In the genomic region with DNA sequence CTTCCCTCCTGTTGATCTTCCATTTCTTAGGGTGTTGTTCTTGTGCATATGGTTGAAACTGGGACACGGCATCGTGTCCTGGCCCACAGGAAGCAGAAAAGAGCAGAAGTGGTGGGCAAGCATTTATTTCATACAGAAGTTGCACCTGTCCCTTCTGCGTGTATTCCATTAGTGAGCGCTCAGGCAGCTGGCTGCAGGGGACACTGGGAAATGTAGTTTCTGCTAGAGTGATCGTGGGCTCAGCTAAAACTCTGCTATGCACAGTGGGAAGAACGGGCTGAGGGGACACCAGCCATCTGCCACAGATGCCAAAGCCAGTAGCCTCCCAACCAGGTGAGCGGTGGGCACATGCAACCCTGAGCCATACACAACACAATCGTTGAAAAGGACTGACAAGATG, we compare ENCODE assay signal across 28 cellular contexts. TPM values are rescaled to one million over a fixed set of nuclear protein-coding genes. Genes with fewer than 3 reads are reported as not detected.
"Had no signal": no experiment of that assay in that cellular context is flagged by ENCODE, and none has a peak within 500 bp of the region (broad histone marks: within the 10 kb centered on the region; RNA-seq: fewer than 3 reads in every experiment).

No MANE protein-coding gene starts in this region.

- FAIRE-seq: astrocyte, frontal cortex had no signal

- ATAC-seq: activated CD4-positive, CD25-positive, alpha-beta regulatory T cell treated with anti-CD3 and anti-CD28 coated beads, Interleukin-2, amount 50 U/mL, for 24 hours; activated CD8-positive, alpha-beta T cell treated with anti-CD3 and anti-CD28 coated beads for 36 hours; activated T-cell treated with anti-CD3 and anti-CD28 coated beads, Interleukin-2, amount 50 U/mL, for 4 hours; activated T-helper 17 cell treated with anti-CD3 and anti-CD28 coated beads, Interleukin-2, amount 50 U/mL, for 72 hours; esophagus mucosa; T-helper 17 cell had no signal

- DNase-seq: activated B cell treated with CpG ODN at 0.5 μM for 24 hours; activated CD4-positive, alpha-beta T cell treated with anti-CD3 and anti-CD28 coated beads for 48 hours; activated CD4-positive, alpha-beta T cell treated with anti-CD3 and anti-CD28 coated beads, Interleukin-2, amount 50 U/mL, for 1 hour; activated CD4-positive, alpha-beta T cell treated with anti-CD3 and anti-CD28 coated beads, Interleukin-2, amount 50 U/mL, for 48 hours; activated CD8-positive, alpha-beta memory T cell treated with anti-CD3 and anti-CD28 coated beads for 24 hours; activated CD8-positive, alpha-beta T cell treated with anti-CD3 and anti-CD28 coated beads for 36 hours; activated effector memory CD4-positive, alpha-beta T cell treated with Interleukin-2 at 50 U/mL for 16 hours; activated gamma-delta T cell treated with Interleukin-2 at 50 U/mL for 16 hours; activated naive CD4-positive, alpha-beta T cell treated with anti-CD3 and anti-CD28 coated beads, Interleukin-2, amount 50 U/mL, for 16 hours; activated naive CD4-positive, alpha-beta T cell treated with Interleukin-2 at 50 U/mL for 16 hours; activated T-cell treated with anti-CD3 and anti-CD28 coated beads, Interleukin-2, amount 50 U/mL, for 4 hours; amniotic stem cell; anterior cingulate cortex; brain microvascular endothelial cell; dorsolateral prefrontal cortex; effector memory CD4-positive, alpha-beta T cell; endodermal cell; foreskin fibroblast; head of caudate nucleus; T-helper 17 cell; T1000 had no signal

- H3K27ac ChIP-seq: brain microvascular endothelial cell, coronary artery, dorsolateral prefrontal cortex, VCaP had no signal

- H3K36me3 ChIP-seq: brain microvascular endothelial cell had no signal

- H3K27me3 ChIP-seq: dorsolateral prefrontal cortex had no signal

- H3K4me3 ChIP-seq: coronary artery, dorsolateral prefrontal cortex had no signal

RNA-seq across cellular contexts. Expression of a gene that starts 57.4 kb away (rescaled TPM):
- total RNA-seq: T-helper 17 cell had no signal
